Comparison of ENCODE assay signal across 33 cellular contexts in genomic region chr19:9711815-9712214, GRCh38. TPM values are rescaled to one million over a fixed set of nuclear protein-coding genes. Genes with fewer than 3 reads are reported as not detected.
DNase-seq lines count a peak whose midpoint lies in the region; ATAC-seq, FAIRE-seq and TF ChIP-seq lines count a peak whose summit lies in the region.
"Had no signal": no experiment of that assay in that cellular context is flagged by ENCODE, and none has a peak within 500 bp of the region (broad histone marks: within the 10 kb centered on the region; RNA-seq: fewer than 3 reads in every experiment).

No MANE protein-coding gene starts in this region.

- H3K27me3 ChIP-seq in HepG2 (ENCODE audit: control insufficient read depth in 1 of 2, insufficient read depth in 2 of 2, low read length in 2 of 2) (peaks cover 0 to 10% of the 10 kb centered on the region in 2 experiments; a peak in 3 of 5 replicates), right lobe of liver (no peaks in the 10 kb centered on the region), K562 (ENCODE audit: control insufficient read depth in 2 of 2, insufficient read depth in 2 of 2, low read length in 2 of 2) (no peaks in the 10 kb centered on the region), spleen (replicated peaks in 1 of 7) (no peaks in the 10 kb centered on the region)
- H3K27me3 ChIP-seq: BLaER1; BLaER1 treated with 17β-estradiol and CSF1 and Interleukin-3, amounts not matched to agents 10 nM and 100 nM had no signal

- H3K9ac ChIP-seq in HepG2 (ENCODE audit: insufficient read depth, low read depth, low read length): no peak overlapping the region
- H3K9ac ChIP-seq in K562 (ENCODE audit: insufficient read depth in 1 of 2, low read depth in 2 of 2, low read length in 2 of 2): no peak overlapping the region
- H3K9ac ChIP-seq: BLaER1; BLaER1 treated with 17β-estradiol and CSF1 and Interleukin-3, amounts not matched to agents 10 nM and 100 nM had no signal

- WGBS in HepG2 (ENCODE audit: low lambda C conversion rate): 11% methylated on average over 3 of the region's 3 CpGs
- 80% methylated on average over 1 of the region's 3 CpGs for WGBS in right lobe of liver (ENCODE audit: insufficient coverage, low coverage, low lambda C conversion rate, missing lambda C conversion rate)
- WGBS in K562 (ENCODE audit: insufficient coverage, low coverage, missing lambda C conversion rate): 13% methylated on average over 3 of the region's 3 CpGs
- WGBS in spleen, 5 donors: 95 to 100% (median 97%) methylated on average over 3 of the region's 3 CpGs

- FAIRE-seq in HepG2 (lab: Jason Lieb, UNC) (no peak), K562 (lab: Jason Lieb, UNC) (no peak)
- FAIRE-seq: A204.1, A549, D721Med had no signal

- in situ Hi-C loops in HepG2 (cut with HindIII; ENCODE audit: extremely low pct_ligation_motif_present, low pct_unique_long_range_greater_than_20kb) (no loop called here), K562 (cut with MboI) (no loop called here)

- BruUV-seq in HepG2 (replicated peaks; lab: Mats Ljungman, UMichigan) (no TSS peak), K562 (replicated peaks; lab: Mats Ljungman, UMichigan) (no TSS peak)

- POLR2A ChIA-PET in HepG2 (lab: Yijun Ruan, JAX) (no interaction called here), HEK293 (lab: Yijun Ruan, JAX) (no interaction called here), K562 (lab: Yijun Ruan, JAX) (interaction anchor here (0.7 to 2.0 kb wide), 2 partner anchors 10 to 67 kb away, joined by 3 to 13 read pairs; no protein-coding TSS in a partner anchor)

- H2AFZ ChIP-seq in HepG2 (ENCODE audit: low read length) (no peak overlapping the region), K562 (ENCODE audit: low read depth, low read length) (no peak overlapping the region)

- H3K79me2 ChIP-seq in HepG2 (ENCODE audit: insufficient read depth, low read length) (no peaks in the 10 kb centered on the region), K562 (ENCODE audit: control insufficient read depth, insufficient read depth, low read length) (no peaks in the 10 kb centered on the region)

- H3K27ac ChIP-seq in HepG2 (ENCODE audit: extremely low read length, insufficient read depth, low read length) (no peak overlapping the region), right lobe of liver (no peak overlapping the region), HEK293 (ENCODE audit: extremely low read depth, low read depth, low read length) (no peak overlapping the region), K562 (ENCODE audit: extremely low read depth, low read depth, low read length) (no peak overlapping the region), spleen (no peak overlapping the region)
- H3K27ac ChIP-seq: 22Rv1; A549; BLaER1; BLaER1 treated with 17β-estradiol and CSF1 and Interleukin-3, amounts not matched to agents 10 nM and 100 nM; C4-2B had no signal

- TF ChIP-seq POLR2A in HepG2 (IDR thresholded peaks at IDR 0.05; ENCODE audit: insufficient read depth in 1 of 2, low read depth in 2 of 2, low read length in 2 of 2): no peak
- TF ChIP-seq POLR2A in right lobe of liver (IDR thresholded peaks at IDR 0.05): no peak
- no peak for TF ChIP-seq POLR2A in K562 (conservative IDR thresholded peaks at IDR 0.05)
- TF ChIP-seq POLR2A in spleen (IDR thresholded peaks at IDR 0.05): no peak

- H3K9me3 ChIP-seq in HepG2 (ENCODE audit: low read length) (peaks cover 16% of the 10 kb centered on the region), right lobe of liver (no peaks in the 10 kb centered on the region), HEK293 (ENCODE audit: control insufficient read depth, insufficient read depth, low read depth, low read length) (no peaks in the 10 kb centered on the region), K562 (replicated peaks; ENCODE audit: control insufficient read depth, insufficient read depth, low read depth, low read length) (peaks cover 4% of the 10 kb centered on the region; the same call in 1 of the 2 replicates), spleen (peaks cover 3 to 45% (median 31%) of the 10 kb centered on the region in 8 donors)
- H3K9me3 ChIP-seq: A549, BE2C had no signal

- H3K4me1 ChIP-seq in HepG2 (ENCODE audit: insufficient read depth, low read length) (no peaks in the 10 kb centered on the region), right lobe of liver (no peaks in the 10 kb centered on the region), HEK293 (ENCODE audit: control insufficient read depth, insufficient read depth, low read length) (no peaks in the 10 kb centered on the region), K562 (replicated peaks in 1 of 2; ENCODE audit: control insufficient read depth in 2 of 2, insufficient read depth in 2 of 2, low read length in 2 of 2) (no peaks in the 10 kb centered on the region), spleen (no peaks in the 10 kb centered on the region)
- H3K4me1 ChIP-seq: A549, BE2C, Caco-2 had no signal

- ATAC-seq in HepG2: no peak
- ATAC-seq in right lobe of liver: no peak
- ATAC-seq in K562: no peak
- ATAC-seq in GM18861 (IDR thresholded peaks at IDR 0.05; ENCODE audit: unreplicated experiment): no peak
- ATAC-seq: A549; CD8-positive, alpha-beta T cell had no signal

- H4K20me1 ChIP-seq in HepG2 (ENCODE audit: insufficient read depth, low read length) (no peaks in the 10 kb centered on the region), K562 (replicated peaks; ENCODE audit: control insufficient read depth, insufficient read depth, low read length) (no peaks in the 10 kb centered on the region)
- H4K20me1 ChIP-seq: BLaER1; BLaER1 treated with 17β-estradiol and CSF1 and Interleukin-3, amounts not matched to agents 10 nM and 100 nM had no signal

- H3K4me3 ChIP-seq in HepG2 (replicated peaks in 1 of 3; ENCODE audit: insufficient read depth in 1 of 3, low read depth in 2 of 3, low read length in 3 of 3) (no peak overlapping the region), right lobe of liver (no peak overlapping the region), HEK293 (ENCODE audit: low read depth, low read length) (no peak overlapping the region), K562 (no peak overlapping the region), spleen (no peak overlapping the region)
- H3K4me3 ChIP-seq: A549; BLaER1; BLaER1 treated with 17β-estradiol and CSF1 and Interleukin-3, amounts not matched to agents 10 nM and 100 nM had no signal

- H3K4me2 ChIP-seq in HepG2 (ENCODE audit: low read depth, low read length) (no peak overlapping the region), K562 (ENCODE audit: insufficient read depth, low read length) (no peak overlapping the region)
- H3K4me2 ChIP-seq: A549; BLaER1; BLaER1 treated with 17β-estradiol and CSF1 and Interleukin-3, amounts not matched to agents 10 nM and 100 nM had no signal

- H3K36me3 ChIP-seq in HepG2 (replicated peaks in 1 of 2; ENCODE audit: control insufficient read depth in 1 of 2, insufficient read depth in 2 of 2, low read length in 2 of 2): no peaks in the 10 kb centered on the region
- H3K36me3 ChIP-seq in right lobe of liver: no peaks in the 10 kb centered on the region
- no peaks in the 10 kb centered on the region for H3K36me3 ChIP-seq in HEK293 (ENCODE audit: control insufficient read depth in 2 of 2, insufficient read depth in 1 of 2, low read length in 2 of 2)
- H3K36me3 ChIP-seq in K562 (ENCODE audit: control insufficient read depth, insufficient read depth, low read length): no peaks in the 10 kb centered on the region
- H3K36me3 ChIP-seq in spleen: no peaks in the 10 kb centered on the region
- H3K36me3 ChIP-seq: BE2C; BLaER1; BLaER1 treated with 17β-estradiol and CSF1 and Interleukin-3, amounts not matched to agents 10 nM and 100 nM had no signal

- TF ChIP-seq EP300 in HepG2 (IDR thresholded peaks at IDR 0.05; ENCODE audit: low read depth in 2 of 2, low read length in 2 of 2) (no peak), HepG2 (CRISPR knock-in tag; IDR thresholded peaks at IDR 0.05; ENCODE audit: borderline replicate concordance) (no peak), K562 (IDR thresholded peaks at IDR 0.05; ENCODE audit: low read length) (no peak)

- TF ChIP-seq CTCF in HepG2 (CRISPR knock-in tag; IDR thresholded peaks at IDR 0.05): no peak
- TF ChIP-seq CTCF in right lobe of liver (IDR thresholded peaks at IDR 0.05): no peak
- no peak for TF ChIP-seq CTCF in HEK293 (tag by site-specific recombination; IDR thresholded peaks at IDR 0.05)
- no peak for TF ChIP-seq CTCF in K562 (IDR thresholded peaks at IDR 0.05 in 2 of 3, conservative IDR thresholded peaks at IDR 0.05 in 1 of 3; ENCODE audit: insufficient read depth in 2 of 3, low read depth in 1 of 3, low read length in 3 of 3)
- TF ChIP-seq CTCF in spleen (IDR thresholded peaks at IDR 0.05 in 8 of 11, conservative IDR thresholded peaks at IDR 0.05 in 3 of 11): no peak

- DNase-seq in HepG2 (ENCODE audit: low spot score) (no peak), right lobe of liver (no peak), K562 (ENCODE audit: extremely low read depth in 1 of 4, low spot score in 3 of 4) (no peak), spleen (no peak)
- DNase-seq: 8988T; ACHN; AML-193; BE2C; C1 segment of cervical spinal cord; Caco-2; Calu3; CD4-positive, alpha-beta memory T cell; CD4-positive, alpha-beta T cell; CD4-positive, CD25-positive, alpha-beta regulatory T cell; CD8-positive, alpha-beta memory T cell; CD8-positive, alpha-beta T cell; COR-L47; DMS 273 treated with DMSO at 0.1 percent for 48 hours; DMS153; DMS53; DMS79; DMS79 treated with DMSO at 0.1 percent for 48 hours; DND-41; EL had no signal

- TF ChIP-seq RAD21 in HepG2 (CRISPR knock-in tag; IDR thresholded peaks at IDR 0.05) (no peak), K562 (CRISPR knock-in tag; conservative IDR thresholded peaks at IDR 0.05 in 1 of 2, IDR thresholded peaks at IDR 0.05 in 1 of 2) (no peak)

- CTCF ChIA-PET in HepG2 (lab: Yijun Ruan, JAX; ENCODE audit: low intra/inter-chr PET ratio, low total read pairs): no interaction called here
- CTCF ChIA-PET in HEK293 (lab: Yijun Ruan, JAX): interaction anchor here (1.5 kb wide), 1 partner anchor 86 kb away, joined by 4 read pairs; no protein-coding TSS in a partner anchor
- CTCF ChIA-PET in K562 (lab: Yijun Ruan, JAX; ENCODE audit: low intra/inter-chr PET ratio): interaction anchor here (0.6 kb wide), 1 partner anchor 21 kb away, joined by 3 read pairs; no protein-coding TSS in a partner anchor

- H3K9me1 ChIP-seq in K562 (ENCODE audit: control insufficient read depth, insufficient read depth, low read length): no peaks in the 10 kb centered on the region

- intact Hi-C loops in HepG2 (cut with micrococcal nuclease; ENCODE audit: unreplicated experiment): no loop called here
- intact Hi-C loops in right lobe of liver (cut with DNase I): no loop called here
- intact Hi-C loops in K562 (cut with micrococcal nuclease): no loop called here
- intact Hi-C loops in spleen (cut with DNase I; ENCODE audit: low total_unique reads): no loop called here

RNA-seq across cellular contexts. Expression of gene ZNF562, which starts 36.9 kb away (rescaled TPM):
- total RNA-seq in HepG2 (2016; rRNA removed; fragmentation: Illumina TruSeq; extraction: Trizol) (32.7 and 43.8 TPM in 2 replicates), right lobe of liver (10 to 100 TPM; 10.6 to 14.6 (median 11.3) TPM), K562 (2014; rRNA removed) (20.8 and 24.0 TPM in 2 replicates), K562 (2014; rRNA removed; fragmentation: Illumina TruSeq; extraction: Trizol) (46.9 and 51.0 TPM in 2 replicates), K562 (2015; rRNA removed; fragmentation: Illumina TruSeq; extraction: Trizol) (36.1 and 39.7 TPM in 2 replicates), K562 (2021) (31.5 and 34.3 TPM in 2 replicates), spleen (10 to 100 TPM; 29.7 to 44.8 (median 34.6) TPM)
- total RNA-seq in HepG2 (2016; cell fraction: cytosol; rRNA removed; fragmentation: Illumina TruSeq; extraction: Trizol; ENCODE audit: low read depth): 46.8 and 53.1 TPM in 2 replicates
- 32.4 and 43.7 TPM in 2 replicates for total RNA-seq in HepG2 (2016; cell fraction: insoluble cytoplasmic fraction; rRNA removed; fragmentation: Illumina TruSeq; extraction: Trizol)
- total RNA-seq in HepG2 (2016; cell fraction: membrane; rRNA removed; fragmentation: Illumina TruSeq; extraction: Trizol): 47.4 and 53.0 TPM in 2 replicates
- total RNA-seq in HepG2 (2016; cell fraction: nucleus; rRNA removed; fragmentation: Illumina TruSeq; extraction: Trizol): 24.2 and 34.5 TPM in 2 replicates
- polyA plus RNA-seq in HepG2 (2011; rRNA removed) (12.9 and 13.1 TPM in 2 replicates), K562 (2011; rRNA removed) (32.8 and 33.9 TPM in 2 replicates), K562 (2014; fragmentation: Illumina TruSeq; extraction: Trizol) (17.9 and 18.4 TPM in 2 replicates), K562 (2014; fragmentation: Nextera tagmentation; extraction: Ambion mirVana) (10 to 100 TPM; 11.8 to 15.1 TPM), K562 (2014; rRNA removed) (13.1 and 17.1 TPM in 2 replicates), spleen (1 to 10 TPM; 2.5 to 6.0 (median 2.8) TPM)
- polyA plus RNA-seq in HepG2 (2011; cell fraction: cytosol; rRNA removed): 5.3 and 9.4 TPM in 2 replicates
- 9.6 and 13.3 TPM in 2 replicates for polyA plus RNA-seq in HepG2 (2011; cell fraction: nucleus; rRNA removed)
- 10.4 and 11.0 TPM in 2 replicates for polyA plus RNA-seq in HepG2 (2012)
- polyA plus RNA-seq in HepG2 (2016; cell fraction: cytosol; fragmentation: Illumina TruSeq; extraction: Trizol; ENCODE audit: low read depth): 2.1 and 2.6 TPM in 2 replicates
- 12.6 and 15.1 TPM in 2 replicates for polyA plus RNA-seq in HepG2 (2016; cell fraction: insoluble cytoplasmic fraction; fragmentation: Illumina TruSeq; extraction: Trizol; ENCODE audit: low read depth)
- polyA plus RNA-seq in HepG2 (2016; cell fraction: membrane; fragmentation: Illumina TruSeq; extraction: Trizol; ENCODE audit: low read depth): 4.8 and 6.5 TPM in 2 replicates
- 14.7 and 21.4 TPM in 2 replicates for polyA plus RNA-seq in HepG2 (2016; cell fraction: nucleus; fragmentation: Illumina TruSeq; extraction: Trizol; ENCODE audit: insufficient read depth, low read depth)
- polyA minus RNA-seq in HepG2 (2011; rRNA and poly(A)+ RNA removed; ENCODE audit: low replicate concordance): 28.4 and 42.4 TPM in 2 replicates
- polyA minus RNA-seq in HepG2 (2011; cell fraction: cytosol; rRNA and poly(A)+ RNA removed): 31.7 and 41.8 TPM in 2 replicates
- 40.6 and 53.2 TPM in 2 replicates for polyA minus RNA-seq in HepG2 (2011; cell fraction: nucleus; rRNA and poly(A)+ RNA removed)
- total RNA-seq in K562 (2011; cell fraction: chromatin; rRNA removed; ENCODE audit: low replicate concordance): 55.9 and 96.8 TPM in 2 replicates
- total RNA-seq in K562 (2011; cell fraction: nucleolus; rRNA removed): 46.9 and 49.9 TPM in 2 replicates
- total RNA-seq in K562 (2011; cell fraction: nucleoplasm; rRNA removed): 65.7 and 90.8 TPM in 2 replicates
- 8.8 and 16.8 TPM in 2 replicates for polyA plus RNA-seq in K562 (2011; cell fraction: cytosol; rRNA removed)
- polyA plus RNA-seq in K562 (2011; cell fraction: nucleus; rRNA removed): 20.2 and 23.6 TPM in 2 replicates
- 8.5 and 11.4 TPM in 2 replicates for polyA plus RNA-seq in K562 (2012)
- polyA minus RNA-seq in K562 (2011; rRNA and poly(A)+ RNA removed): 120 and 125 TPM in 2 replicates
- 30.3 and 53.3 TPM in 2 replicates for polyA minus RNA-seq in K562 (2011; cell fraction: cytosol; rRNA and poly(A)+ RNA removed)
- 36.4 and 38.7 TPM in 2 replicates for polyA minus RNA-seq in K562 (2011; cell fraction: nucleus; rRNA and poly(A)+ RNA removed)

RNA-seq across cellular contexts. Expression of gene ZNF846, which starts 56.7 kb away (rescaled TPM):
- total RNA-seq in HepG2 (2016; rRNA removed; fragmentation: Illumina TruSeq; extraction: Trizol) (3.7 and 5.4 TPM in 2 replicates), right lobe of liver (1 to 10 TPM; 2.8 to 4.6 (median 4.0) TPM), K562 (2014; rRNA removed) (4.5 and 5.2 TPM in 2 replicates), K562 (2014; rRNA removed; fragmentation: Illumina TruSeq; extraction: Trizol) (8.5 and 8.6 TPM in 2 replicates), K562 (2015; rRNA removed; fragmentation: Illumina TruSeq; extraction: Trizol) (6.8 and 8.7 TPM in 2 replicates), K562 (2021) (5.1 and 7.8 TPM in 2 replicates), spleen (10 to 100 TPM in 6 of 7 donors, 1 to 10 TPM in 1; 7.8 to 24.0 (median 17.0) TPM)
- 1.6 and 2.6 TPM in 2 replicates for total RNA-seq in HepG2 (2016; cell fraction: cytosol; rRNA removed; fragmentation: Illumina TruSeq; extraction: Trizol; ENCODE audit: low read depth)
- 4.3 and 4.7 TPM in 2 replicates for total RNA-seq in HepG2 (2016; cell fraction: insoluble cytoplasmic fraction; rRNA removed; fragmentation: Illumina TruSeq; extraction: Trizol)
- total RNA-seq in HepG2 (2016; cell fraction: membrane; rRNA removed; fragmentation: Illumina TruSeq; extraction: Trizol): 2.1 and 3.0 TPM in 2 replicates
- 8.0 and 9.0 TPM in 2 replicates for total RNA-seq in HepG2 (2016; cell fraction: nucleus; rRNA removed; fragmentation: Illumina TruSeq; extraction: Trizol)
- polyA plus RNA-seq in HepG2 (2011; rRNA removed) (4.7 and 4.8 TPM in 2 replicates), K562 (2011; rRNA removed) (6.0 and 8.5 TPM in 2 replicates), K562 (2014; fragmentation: Illumina TruSeq; extraction: Trizol) (6.2 and 6.8 TPM in 2 replicates), K562 (2014; fragmentation: Nextera tagmentation; extraction: Ambion mirVana) (1 to 10 TPM; 4.1 to 4.5 TPM), K562 (2014; rRNA removed) (8.6 and 11.1 TPM in 2 replicates), spleen (1 to 10 TPM; 4.8 to 5.9 (median 5.5) TPM)
- polyA plus RNA-seq in HepG2 (2011; cell fraction: cytosol; rRNA removed): 1.6 and 2.3 TPM in 2 replicates
- polyA plus RNA-seq in HepG2 (2011; cell fraction: nucleus; rRNA removed): 5.1 and 8.8 TPM in 2 replicates
- polyA plus RNA-seq in HepG2 (2012): 3.5 and 3.9 TPM in 2 replicates
- 1.2 and 1.7 TPM in 2 replicates for polyA plus RNA-seq in HepG2 (2016; cell fraction: cytosol; fragmentation: Illumina TruSeq; extraction: Trizol; ENCODE audit: low read depth)
- 2.1 and 2.2 TPM in 2 replicates for polyA plus RNA-seq in HepG2 (2016; cell fraction: insoluble cytoplasmic fraction; fragmentation: Illumina TruSeq; extraction: Trizol; ENCODE audit: low read depth)
- polyA plus RNA-seq in HepG2 (2016; cell fraction: membrane; fragmentation: Illumina TruSeq; extraction: Trizol; ENCODE audit: low read depth): 1.3 and 1.4 TPM in 2 replicates
- 13.0 and 15.2 TPM in 2 replicates for polyA plus RNA-seq in HepG2 (2016; cell fraction: nucleus; fragmentation: Illumina TruSeq; extraction: Trizol; ENCODE audit: insufficient read depth, low read depth)
- 3.4 TPM in 1 of 2 replicates, not detected in the other for polyA minus RNA-seq in HepG2 (2011; rRNA and poly(A)+ RNA removed; ENCODE audit: low replicate concordance)
- 0.79 and 0.97 TPM in 2 replicates for polyA minus RNA-seq in HepG2 (2011; cell fraction: cytosol; rRNA and poly(A)+ RNA removed)
- 19.5 and 21.5 TPM in 2 replicates for polyA minus RNA-seq in HepG2 (2011; cell fraction: nucleus; rRNA and poly(A)+ RNA removed)
- 16.6 and 37.0 TPM in 2 replicates for total RNA-seq in K562 (2011; cell fraction: chromatin; rRNA removed; ENCODE audit: low replicate concordance)
- total RNA-seq in K562 (2011; cell fraction: nucleolus; rRNA removed): 12.7 and 14.3 TPM in 2 replicates
- 18.8 and 24.1 TPM in 2 replicates for total RNA-seq in K562 (2011; cell fraction: nucleoplasm; rRNA removed)
- 3.3 and 4.8 TPM in 2 replicates for polyA plus RNA-seq in K562 (2011; cell fraction: cytosol; rRNA removed)
- 8.7 and 13.1 TPM in 2 replicates for polyA plus RNA-seq in K562 (2011; cell fraction: nucleus; rRNA removed)
- 7.9 and 10.4 TPM in 2 replicates for polyA plus RNA-seq in K562 (2012)
- polyA minus RNA-seq in K562 (2011; rRNA and poly(A)+ RNA removed): 9.9 and 11.9 TPM in 2 replicates
- 2.0 and 4.5 TPM in 2 replicates for polyA minus RNA-seq in K562 (2011; cell fraction: cytosol; rRNA and poly(A)+ RNA removed)
- polyA minus RNA-seq in K562 (2011; cell fraction: nucleus; rRNA and poly(A)+ RNA removed): 9.2 and 10.4 TPM in 2 replicates

Comparison
In these comparisons a context has a peak if more than half of its experiments do, and no peak if none do; other contexts are left out.
1. Of the 241 proteins assayed by ChIP-seq in both HepG2 and K562: peak only in HepG2: none; only in K562: CBX1, CBX5 and KDM1A; in both: none; in neither: 238.